ENCODE assay signal across 25 cellular contexts in the genomic region with DNA sequence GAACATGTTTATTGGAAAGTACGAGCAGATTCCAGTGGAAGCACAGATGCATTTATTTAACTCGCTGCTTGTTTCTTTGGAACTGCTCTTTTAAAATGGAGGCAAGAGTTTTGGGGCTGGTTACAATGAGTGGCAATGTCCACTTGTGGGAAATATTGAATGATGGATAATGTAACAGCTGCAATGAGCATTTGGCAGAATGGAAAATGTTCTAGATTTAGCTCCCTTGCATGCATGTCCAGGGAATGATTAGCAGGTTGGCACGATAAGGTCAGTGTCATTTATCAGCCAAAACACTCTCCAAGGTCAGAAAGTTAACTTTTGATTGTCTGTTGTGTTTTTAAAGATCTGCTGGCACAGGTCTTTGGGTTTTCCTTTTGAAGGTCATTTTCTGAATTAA.
"Had no signal": no experiment of that assay in that cellular context is flagged by ENCODE, and none has a peak within 500 bp of the region (broad histone marks: within the 10 kb centered on the region; RNA-seq: fewer than 3 reads in every experiment).

No MANE protein-coding gene starts in this region.

- H3K36me3 ChIP-seq: breast epithelium, MG63, Peyer's patch had no signal

- ATAC-seq: activated CD8-positive, alpha-beta memory T cell treated with anti-CD3 and anti-CD28 coated beads, Interleukin-2, amount 10 ng/mL, durations not matched to agents 7 days and 5 days; T-helper 17 cell; WTC11 had no signal

- H3K4me1 ChIP-seq: breast epithelium, Peyer's patch had no signal

- H3K4me3 ChIP-seq: breast epithelium, MG63, Peyer's patch had no signal

- H3K27me3 ChIP-seq: breast epithelium, MG63, Peyer's patch had no signal

- H3K9me3 ChIP-seq: Peyer's patch had no signal

- DNase-seq: activated CD4-positive, alpha-beta T cell treated with anti-CD3 and anti-CD28 coated beads for 48 hours; activated CD4-positive, alpha-beta T cell treated with anti-CD3 and anti-CD28 coated beads, Interleukin-2, amount 50 U/mL, for 4 hours; activated CD4-positive, CD25-positive, alpha-beta regulatory T cell treated with anti-CD3 and anti-CD28 coated beads, Interleukin-2, amount 50 U/mL, for 72 hours; activated CD8-positive, alpha-beta memory T cell treated with anti-CD3 and anti-CD28 coated beads, Interleukin-2, amount 10 ng/mL, durations not matched to agents 7 days and 5 days; activated effector memory CD4-positive, alpha-beta T cell treated with Interleukin-2 at 50 U/mL for 16 hours; activated naive CD4-positive, alpha-beta T cell; activated T-cell treated with anti-CD3 and anti-CD28 coated beads, Interleukin-2, amount 50 U/mL, for 24 hours; aorta; MG63; MV-4-11; NCI-H1092 treated with DMSO at 0.1 percent for 48 hours; NCI-H1417 treated with DMSO at 0.1 percent for 48 hours; NCI-H1694; NCI-H2029 treated with DMSO at 0.1 percent for 48 hours; NCI-H345; NCI-H510A; NCI-H526 treated with DMSO at 0.1 percent for 48 hours; Peyer's patch; SHP77 treated with DMSO at 0.1 percent for 48 hours; T-helper 17 cell; T-helper 9 cell had no signal

- H3K27ac ChIP-seq: breast epithelium, KMS-11, Peyer's patch, RWPE1 had no signal
